In genomic region chr3:147184794-147185193, GRCh38 we compare ENCODE assay signal across 1 cellular context.
TF ChIP-seq lines count a peak whose summit lies in the region.

No MANE protein-coding gene starts in this region.

TF ChIP-seq in HepG2, 621 proteins besides CTCF, POLR2A, EP300 and RAD21 (continued from another document and continues in another):
- TF ChIP-seq E2F5 (CRISPR knock-in tag; conservative IDR thresholded peaks at IDR 0.05) (no peak), MZF1 (CRISPR knock-in tag; IDR thresholded peaks at IDR 0.05; ENCODE audit: borderline replicate concordance) (no peak), CAMTA2 (CRISPR knock-in tag; IDR thresholded peaks at IDR 0.05; ENCODE audit: borderline replicate concordance) (no peak), MBD4 (IDR thresholded peaks at IDR 0.05; ENCODE audit: borderline replicate concordance, low read length) (no peak), FOXO1 (CRISPR knock-in tag; IDR thresholded peaks at IDR 0.05) (peak; percentile 89; the same call in 1 of the 2 replicates), GLI4 (CRISPR knock-in tag; IDR thresholded peaks at IDR 0.05; ENCODE audit: borderline replicate concordance) (no peak; the same call in 1 of the 2 replicates), BCL3 (CRISPR knock-in tag; IDR thresholded peaks at IDR 0.05) (no peak), MLX (CRISPR knock-in tag; IDR thresholded peaks at IDR 0.05) (0 out of 2 replicates have a peak, but pooled peaks have one; percentile 21), KIAA2018 (CRISPR knock-in tag; IDR thresholded peaks at IDR 0.05; ENCODE audit: borderline replicate concordance) (no peak), ZNF138 (CRISPR knock-in tag; IDR thresholded peaks at IDR 0.05; ENCODE audit: low read depth) (no peak), ATF6 (CRISPR knock-in tag; conservative IDR thresholded peaks at IDR 0.05) (no peak), AGO1 (IDR thresholded peaks at IDR 0.05; ENCODE audit: low read depth, low read length, poor library complexity, severe bottlenecking) (no peak), KLF12 (CRISPR knock-in tag; IDR thresholded peaks at IDR 0.05; ENCODE audit: borderline replicate concordance) (no peak), ZBTB10 (CRISPR knock-in tag; IDR thresholded peaks at IDR 0.05; ENCODE audit: borderline replicate concordance) (no peak), MEF2D (CRISPR knock-in tag; IDR thresholded peaks at IDR 0.05) (peak; percentile 62), ZNF597 (CRISPR knock-in tag; IDR thresholded peaks at IDR 0.05) (no peak), TRAFD1 (CRISPR knock-in tag; IDR thresholded peaks at IDR 0.05; ENCODE audit: borderline replicate concordance) (no peak), ELF1 (CRISPR knock-in tag; IDR thresholded peaks at IDR 0.05) (no peak), POLR2AphosphoS5 (IDR thresholded peaks at IDR 0.05; ENCODE audit: low read depth, low read length) (no peak; the same call in 1 of the 2 replicates), SIX4 (CRISPR knock-in tag; IDR thresholded peaks at IDR 0.05) (peak; percentile 32; the same call in 1 of the 2 replicates), ZHX2 (IDR thresholded peaks at IDR 0.05; ENCODE audit: low read depth) (no peak), ZHX2 (CRISPR knock-in tag; IDR thresholded peaks at IDR 0.05; ENCODE audit: borderline replicate concordance) (no peak)
